Comparison of ENCODE assay signal across 27 cellular contexts in genomic region chr5:30100148-30100547, GRCh38.
A peak's percentile ranks its signal among the peaks of the same experiment; 100 is the strongest.
DNase-seq lines count a peak whose midpoint lies in the region; ATAC-seq, FAIRE-seq and TF ChIP-seq lines count a peak whose summit lies in the region.
"Had no signal": no experiment of that assay in that cellular context is flagged by ENCODE, and none has a peak within 500 bp of the region (broad histone marks: within the 10 kb centered on the region; RNA-seq: fewer than 3 reads in every experiment).

No MANE protein-coding gene starts in this region.

- TF ChIP-seq CTCF in brain microvascular endothelial cell (IDR thresholded peaks at IDR 0.05; ENCODE audit: low read depth, low read length, missing control alignments) (no peak), psoas muscle (IDR thresholded peaks at IDR 0.05) (no peak)

- 22 to 47% (median 23%) methylated on average over 3 of the region's 3 CpGs for WGBS in psoas muscle, 3 donors

- no peaks in the 10 kb centered on the region for H3K4me1 ChIP-seq in psoas muscle
- H3K4me1 ChIP-seq: esophagus muscularis mucosa, gastroesophageal sphincter, lower lobe of right lung, vagina had no signal

- intact Hi-C loops in psoas muscle (cut with DNase I), result no loop called here

- H3K9me3 ChIP-seq in psoas muscle, result no peaks in the 10 kb centered on the region
- H3K9me3 ChIP-seq: esophagus muscularis mucosa, gastroesophageal sphincter, lower lobe of right lung, neutrophil, thoracic aorta, vagina had no signal

- H3K27ac ChIP-seq in brain microvascular endothelial cell (peak overlapping the region; percentile 95), psoas muscle (no peak overlapping the region)
- H3K27ac ChIP-seq: esophagus muscularis mucosa, gastroesophageal sphincter, lower lobe of right lung, neutrophil, thoracic aorta, vagina, WERI-Rb-1 had no signal

- H3K36me3 ChIP-seq in brain microvascular endothelial cell (replicated peaks) (no peaks in the 10 kb centered on the region), psoas muscle (ENCODE audit: insufficient read depth in 1 of 2, low read depth in 1 of 2) (no peaks in the 10 kb centered on the region)
- H3K36me3 ChIP-seq: esophagus muscularis mucosa, gastroesophageal sphincter, lower lobe of right lung, neutrophil, thoracic aorta, vagina, WERI-Rb-1 had no signal

- DNase-seq in H54 (ENCODE audit: insufficient read length, low spot score) (no peak), NCI-H748 treated with DMSO at 0.1 percent for 48 hours (lab: John Stamatoyannopoulos, UW) (peak; percentile 66), brain microvascular endothelial cell (no peak), putamen (ENCODE audit: low spot score) (peak; percentile 5), NCI-H2107 (lab: John Stamatoyannopoulos, UW) (no peak), psoas muscle (no peak), NOMO-1 (lab: John Stamatoyannopoulos, UW; ENCODE audit: unreplicated experiment in 2 of 2) (no peak)
- DNase-seq: activated CD4-positive, alpha-beta T cell treated with anti-CD3 and anti-CD28 coated beads, Interleukin-2, amount 50 U/mL, for 1 hour; activated naive CD8-positive, alpha-beta T cell treated with anti-CD3 and anti-CD28 coated beads, Interleukin-2, amount 10 ng/mL, durations not matched to agents 7 days and 5 days; AML-193; DND-41; effector memory CD8-positive, alpha-beta T cell; lower lobe of right lung; NCI-H1694 treated with DMSO at 0.1 percent for 48 hours; small intestine; stimulated activated naive CD4-positive, alpha-beta T cell; WERI-Rb-1 had no signal

- H3K4me3 ChIP-seq in brain microvascular endothelial cell (ENCODE audit: low read depth, low read length), result no peak overlapping the region
- no peak overlapping the region for H3K4me3 ChIP-seq in psoas muscle
- H3K4me3 ChIP-seq: esophagus muscularis mucosa, gastroesophageal sphincter, lower lobe of right lung, thoracic aorta, vagina had no signal

- no peak for TF ChIP-seq POLR2A in H54 (IDR thresholded peaks at IDR 0.05; ENCODE audit: low read depth, low read length)

- H3K27me3 ChIP-seq in brain microvascular endothelial cell (replicated peaks) (no peaks in the 10 kb centered on the region), psoas muscle (ENCODE audit: insufficient read depth in 3 of 3, low read length in 2 of 3) (no peaks in the 10 kb centered on the region)
- H3K27me3 ChIP-seq: esophagus muscularis mucosa, gastroesophageal sphincter, neutrophil, vagina had no signal

- no peak for ATAC-seq in psoas muscle
- ATAC-seq: activated T-helper 17 cell treated with anti-CD3 and anti-CD28 coated beads, Interleukin-2, amount 50 U/mL, for 72 hours; effector memory CD8-positive, alpha-beta T cell; gastroesophageal sphincter; lower lobe of right lung; SK-N-SH treated with all-trans-retinoic acid at 6 μM for 48 hours had no signal

- in situ Hi-C loops in brain microvascular endothelial cell (cut with HindIII; ENCODE audit: low pct_ligation_motif_present, low sequenced_read_pairs), result no loop called here

- peak; percentile 23 for FAIRE-seq in H54 (lab: Jason Lieb, UNC)
- FAIRE-seq: colon, GM12892, keratinocyte, small intestine had no signal

Comparison
In these comparisons a context has a peak if more than half of its experiments do, and no peak if none do; other contexts are left out.
1. DNase-seq: peak in NCI-H748 treated with DMSO at 0.1 percent for 48 hours (single experiment) and putamen (single experiment); none in H54 (single experiment), brain microvascular endothelial cell (single experiment), NCI-H2107 (single experiment), psoas muscle (0 of 2) and NOMO-1 (0 of 2).